25 cellular contexts compared by ENCODE assay signal in the genomic region with DNA sequence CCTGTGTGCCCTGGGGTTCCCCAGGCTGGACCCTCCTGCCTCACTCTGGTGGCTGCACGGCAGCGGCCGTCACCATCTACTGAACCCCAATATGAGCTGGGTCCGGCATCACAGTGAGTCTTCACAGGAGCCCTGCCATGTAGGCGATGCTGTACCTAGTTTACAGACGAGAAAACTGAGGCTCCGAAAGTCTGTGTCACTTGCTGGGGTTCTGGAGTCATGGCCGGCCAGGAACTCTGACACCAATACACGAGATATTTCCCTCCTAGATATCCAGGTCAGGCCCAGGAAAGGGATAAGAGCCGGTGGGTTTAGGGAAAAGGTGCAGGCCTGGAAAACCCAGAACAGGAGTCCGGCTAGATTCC.
A peak's percentile ranks its signal among the peaks of the same experiment; 100 is the strongest.
DNase-seq lines count a peak whose midpoint lies in the region; ATAC-seq, FAIRE-seq and TF ChIP-seq lines count a peak whose summit lies in the region.
"Had no signal": no experiment of that assay in that cellular context is flagged by ENCODE, and none has a peak within 500 bp of the region (broad histone marks: within the 10 kb centered on the region; RNA-seq: fewer than 3 reads in every experiment).

No MANE protein-coding gene starts in this region.

- intact Hi-C loops in testis (cut with DNase I; ENCODE audit: low total_unique reads) (no loop called here), upper lobe of right lung (cut with DNase I) (no loop called here)

- no peak for TF ChIP-seq EP300 in gastroesophageal sphincter (IDR thresholded peaks at IDR 0.05)

- H3K36me3 ChIP-seq in gastroesophageal sphincter, result no peaks in the 10 kb centered on the region
- H3K36me3 ChIP-seq in rectal smooth muscle tissue (ENCODE audit: control insufficient read depth, insufficient read depth, low read length), result no peaks in the 10 kb centered on the region
- H3K36me3 ChIP-seq in testis (ENCODE audit: low read depth, missing control alignments), result no peaks in the 10 kb centered on the region
- no peaks in the 10 kb centered on the region for H3K36me3 ChIP-seq in upper lobe of right lung

- FAIRE-seq in D721Med (lab: Jason Lieb, UNC), result no peak
- FAIRE-seq: GM12891 had no signal

- no peaks in the 10 kb centered on the region for H3K27me3 ChIP-seq in gastroesophageal sphincter
- H3K27me3 ChIP-seq in rectal smooth muscle tissue (ENCODE audit: control insufficient read depth, insufficient read depth, low read length), result no peaks in the 10 kb centered on the region
- H3K27me3 ChIP-seq in testis, result no peaks in the 10 kb centered on the region
- no peaks in the 10 kb centered on the region for H3K27me3 ChIP-seq in upper lobe of right lung

- H3K9me3 ChIP-seq in gastroesophageal sphincter (no peaks in the 10 kb centered on the region), testis (no peaks in the 10 kb centered on the region), upper lobe of right lung (no peaks in the 10 kb centered on the region)
- H3K9me3 ChIP-seq: Caco-2 had no signal

- WGBS in gastroesophageal sphincter (ENCODE audit: low coverage in 1 of 2), 2 donors, result 60% methylated on average over 1 of the region's 11 CpGs; no CpG with 5 or more reads in 1 of the 2 donors
- WGBS in testis, 2 donors, result 85 to 89% methylated on average over 5 to 11 of the region's 11 CpGs

- no peak for TF ChIP-seq CTCF in gastroesophageal sphincter (IDR thresholded peaks at IDR 0.05)
- TF ChIP-seq CTCF in testis (IDR thresholded peaks at IDR 0.05), result no peak
- no peak for TF ChIP-seq CTCF in D721Med (IDR thresholded peaks at IDR 0.05; ENCODE audit: insufficient read depth, missing control alignments)
- TF ChIP-seq CTCF in upper lobe of right lung (IDR thresholded peaks at IDR 0.05), result no peak

- peak overlapping the region in 3 of 4 donors; percentile 46 to 77 (median 49) for H3K27ac ChIP-seq in gastroesophageal sphincter
- H3K27ac ChIP-seq in rectal smooth muscle tissue (ENCODE audit: low read depth, low read length), result peak overlapping the region; percentile 0
- peak overlapping the region; percentile 12 to 71 for H3K27ac ChIP-seq in testis
- H3K27ac ChIP-seq in upper lobe of right lung, result no peak overlapping the region
- H3K27ac ChIP-seq: 22Rv1, C4-2B had no signal

- H3K4me1 ChIP-seq in gastroesophageal sphincter (peaks cover 0 to 43% (median 20%) of the 10 kb centered on the region in 3 donors), rectal smooth muscle tissue (ENCODE audit: control insufficient read depth, insufficient read depth, low read length) (peaks cover 21% of the 10 kb centered on the region), testis (peaks cover 43% of the 10 kb centered on the region), upper lobe of right lung (no peaks in the 10 kb centered on the region)
- H3K4me1 ChIP-seq: Caco-2 had no signal

- H3K9ac ChIP-seq in rectal smooth muscle tissue (ENCODE audit: low read length), result no peak overlapping the region

- no peak for TF ChIP-seq POLR2A in gastroesophageal sphincter (IDR thresholded peaks at IDR 0.05)
- no peak for TF ChIP-seq POLR2A in testis (IDR thresholded peaks at IDR 0.05)

- H3K4me3 ChIP-seq in gastroesophageal sphincter (no peak overlapping the region), rectal smooth muscle tissue (ENCODE audit: low read length) (no peak overlapping the region), testis (no peak overlapping the region), upper lobe of right lung (no peak overlapping the region)

- peak; percentile 53 for DNase-seq in activated effector memory CD4-positive, alpha-beta T cell treated with anti-CD3 and anti-CD28 coated beads, Interleukin-2, amount 50 U/mL, for 16 hours
- DNase-seq in activated effector memory CD4-positive, alpha-beta T cell treated with Interleukin-2 at 50 U/mL for 16 hours, result no peak
- DNase-seq in testis (no peak), D721Med (ENCODE audit: insufficient read length, low spot score) (no peak), upper lobe of right lung (no peak), SHP77 treated with DMSO at 0.1 percent for 48 hours (lab: John Stamatoyannopoulos, UW) (no peak)
- DNase-seq: Caco-2; CD8-positive, alpha-beta T cell; DMS 273 treated with DMSO at 0.1 percent for 48 hours; DMS79 treated with DMSO at 0.1 percent for 48 hours; GF-D8; GOT3; HCEC 1CT; NCI-H1092; NCI-H1417 treated with DMSO at 0.1 percent for 48 hours; NCI-H1694 treated with DMSO at 0.1 percent for 48 hours; NCI-H2081; NCI-H2227 treated with DMSO at 0.1 percent for 48 hours; NCI-H69 had no signal

- ATAC-seq in gastroesophageal sphincter (no peak), upper lobe of right lung (no peak)
- ATAC-seq: CD8-positive, alpha-beta T cell; Panc1 had no signal
